ENCODE assay signal across 8 cellular contexts in genomic region chr9:107243757-107244156, GRCh38. TPM values are rescaled to one million over a fixed set of nuclear protein-coding genes. Genes with fewer than 3 reads are reported as not detected.
DNase-seq lines count a peak whose midpoint lies in the region; ATAC-seq and TF ChIP-seq lines count a peak whose summit lies in the region.

No MANE protein-coding gene starts in this region.

- H3K4me2 ChIP-seq in OCI-LY7 (ENCODE audit: low read length) = no peak overlapping the region

- H3K9me3 ChIP-seq in OCI-LY7 (ENCODE audit: low read length) = no peaks in the 10 kb centered on the region

- H3K4me3 Mint-ChIP-seq in glutamatergic neuron (ENCODE audit: unreplicated experiment) = no peak overlapping the region

- no peak overlapping the region for H3K27ac ChIP-seq in OCI-LY7 (ENCODE audit: low read depth, low read length, poor library complexity, severe bottlenecking)

- H3K27me3 Mint-ChIP-seq in glutamatergic neuron (ENCODE audit: unreplicated experiment) = no peaks in the 10 kb centered on the region

- no peaks in the 10 kb centered on the region for H4K20me1 ChIP-seq in OCI-LY7 (ENCODE audit: insufficient read depth, low read length)

- TF ChIP-seq CTCF in epithelial cell of esophagus (IDR thresholded peaks at IDR 0.05; ENCODE audit: insufficient read depth, low read depth, low read length, missing control alignments) = no peak
- no peak for TF ChIP-seq CTCF in glutamatergic neuron (IDR thresholded peaks at IDR 0.05; ENCODE audit: partially characterized antibody, unreplicated experiment)
- TF ChIP-seq CTCF in OCI-LY7 (conservative IDR thresholded peaks at IDR 0.05; ENCODE audit: low read length) = no peak

- intact Hi-C loops in OCI-LY7 (cut with micrococcal nuclease; ENCODE audit: unreplicated experiment) = no loop called here

- no peak overlapping the region for H2AFZ ChIP-seq in OCI-LY7 (ENCODE audit: low read length)

- BruUV-seq in OCI-LY7 (replicated peaks; lab: Mats Ljungman, UMichigan) = no TSS peak

- H3K27ac Mint-ChIP-seq in glutamatergic neuron (ENCODE audit: unreplicated experiment) = no peak overlapping the region

- H3K36me3 ChIP-seq in OCI-LY7 (ENCODE audit: insufficient read depth, low read length) = no peaks in the 10 kb centered on the region

- no peaks in the 10 kb centered on the region for H3K4me1 ChIP-seq in OCI-LY7 (ENCODE audit: insufficient read depth, low read length, poor library complexity, severe bottlenecking)

- no peak overlapping the region for H3K4me3 ChIP-seq in epithelial cell of esophagus (ENCODE audit: low read length)
- no peak overlapping the region for H3K4me3 ChIP-seq in OCI-LY7 (ENCODE audit: low read depth, low read length, poor library complexity, severe bottlenecking)

- H3K9me2 ChIP-seq in OCI-LY7 (ENCODE audit: insufficient read depth, low read length) = no peaks in the 10 kb centered on the region

- ATAC-seq in GM18867 (IDR thresholded peaks at IDR 0.05; ENCODE audit: unreplicated experiment) (peak; percentile 87), HG02973 (IDR thresholded peaks at IDR 0.05; ENCODE audit: unreplicated experiment) (peak; percentile 71)

- peaks cover 11% of the 10 kb centered on the region for H3K4me1 Mint-ChIP-seq in glutamatergic neuron (ENCODE audit: low read depth, unreplicated experiment)

- CTCF ChIA-PET in OCI-LY7 (lab: Charles Lee; ENCODE audit: unreplicated experiment) = no interaction called here

- H3K36me3 Mint-ChIP-seq in glutamatergic neuron (ENCODE audit: unreplicated experiment) = no peaks in the 10 kb centered on the region

- no peaks in the 10 kb centered on the region for H3K79me2 ChIP-seq in OCI-LY7 (ENCODE audit: insufficient read depth, low read depth, low read length)

- POLR2A ChIA-PET in OCI-LY7 (lab: Charles Lee) = no interaction called here

- peaks cover 2% of the 10 kb centered on the region for H3K9me3 Mint-ChIP-seq in glutamatergic neuron (ENCODE audit: unreplicated experiment)

- peak; percentile 52 for DNase-seq in RPMI8226
- peak; percentile 99 for DNase-seq in epithelial cell of esophagus (ENCODE audit: low read depth)
- DNase-seq in stimulated activated CD8-positive, alpha-beta memory T cell treated with anti-CD3 and anti-CD28 coated beads, Interleukin-15, amount 100 ng/mL, for 48 hours (ENCODE audit: low read depth in 2 of 2) = peak; percentile 25 to 38
- DNase-seq in glutamatergic neuron = no peak
- DNase-seq in OCI-M2 (lab: John Stamatoyannopoulos, UW; ENCODE audit: unreplicated experiment) = no peak
- no peak for DNase-seq in OCI-LY7 (ENCODE audit: low spot score)

RNA-seq across cellular contexts. Expression of gene RAD23B, which starts 39.3 kb away (rescaled TPM):
- total RNA-seq in glutamatergic neuron (ENCODE audit: unreplicated experiment) = 145 TPM
- total RNA-seq in OCI-LY7 (2014; rRNA removed; shearing (Covaris generic)) = 61.0 and 67.3 TPM in 2 replicates
- 120 and 141 TPM in 2 replicates for total RNA-seq in OCI-LY7 (2022)

Comparison
In these comparisons a context has a peak if more than half of its experiments do, and no peak if none do; other contexts are left out.
1. DNase-seq: peak in RPMI8226 (single experiment), epithelial cell of esophagus (single experiment) and stimulated activated CD8-positive, alpha-beta memory T cell treated with anti-CD3 and anti-CD28 coated beads, Interleukin-15, amount 100 ng/mL, for 48 hours (2 of 2); none in glutamatergic neuron (single experiment), OCI-M2 (single experiment) and OCI-LY7 (single experiment).